Comparison of ENCODE assay signal across 32 cellular contexts in the genomic region with DNA sequence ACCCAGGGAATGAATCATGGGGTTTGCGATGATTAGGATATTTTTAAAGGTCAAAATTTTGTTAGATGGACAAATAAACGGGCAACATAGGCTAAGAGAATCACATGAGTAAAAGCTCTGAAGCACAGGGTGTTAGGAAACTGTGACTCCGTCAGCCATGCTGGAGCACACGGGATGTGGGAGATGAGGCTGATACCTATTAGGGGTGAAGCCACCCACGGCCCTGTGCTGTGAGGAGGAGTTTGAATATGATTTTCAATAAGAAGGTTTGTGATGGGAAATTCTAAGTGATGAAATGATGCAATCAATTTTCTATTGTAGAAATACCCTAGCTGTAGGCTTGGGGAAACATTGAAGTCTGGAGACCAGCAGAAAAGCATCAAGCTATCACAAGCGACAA.
"Had no signal": no experiment of that assay in that cellular context is flagged by ENCODE, and none has a peak within 500 bp of the region (broad histone marks: within the 10 kb centered on the region; RNA-seq: fewer than 3 reads in every experiment).

No MANE protein-coding gene starts in this region.

- H3K27me3 ChIP-seq: adrenal gland, body of pancreas, brain microvascular endothelial cell, breast epithelium had no signal

- H3K4me3 ChIP-seq: adrenal gland, body of pancreas, breast epithelium had no signal

- H3K9me3 ChIP-seq: adrenal gland, body of pancreas, breast epithelium had no signal

- DNase-seq: activated B cell treated with CpG ODN at 0.5 μM for 24 hours; activated CD4-positive, alpha-beta memory T cell treated with anti-CD3 and anti-CD28 coated beads for 36 hours; activated CD4-positive, alpha-beta T cell treated with anti-CD3 and anti-CD28 coated beads for 4 hours; activated CD4-positive, alpha-beta T cell treated with anti-CD3 and anti-CD28 coated beads, Interleukin-2, amount 10 ng/mL, durations not matched to agents 24 days and 14 days; activated CD4-positive, alpha-beta T cell treated with anti-CD3 and anti-CD28 coated beads, Interleukin-2, amount 50 U/mL, for 1 hour; activated CD4-positive, alpha-beta T cell treated with anti-CD3 and anti-CD28 coated beads, Interleukin-2, amount 50 U/mL, for 4 hours; activated CD4-positive, CD25-positive, alpha-beta regulatory T cell treated with anti-CD3 and anti-CD28 coated beads, Interleukin-2, amount 50 U/mL, for 72 hours; activated CD8-positive, alpha-beta memory T cell treated with anti-CD3 and anti-CD28 coated beads, Interleukin-2, amount 50 U/mL, for 4 hours; activated CD8-positive, alpha-beta T cell treated with anti-CD3 and anti-CD28 coated beads for 36 hours; activated effector memory CD4-positive, alpha-beta T cell treated with anti-CD3 and anti-CD28 coated beads, Interleukin-2, amount 50 U/mL, for 16 hours; activated gamma-delta T cell treated with Interleukin-2 at 50 U/mL for 16 hours; activated naive CD4-positive, alpha-beta T cell; activated naive CD4-positive, alpha-beta T cell treated with anti-CD3 and anti-CD28 coated beads for 36 hours; activated naive CD4-positive, alpha-beta T cell treated with anti-CD3 and anti-CD28 coated beads, Interleukin-2, amount 50 U/mL, for 16 hours; activated naive CD8-positive, alpha-beta T cell treated with anti-CD3 and anti-CD28 coated beads for 36 hours; activated T-cell treated with anti-CD3 and anti-CD28 coated beads for 4 hours; activated T-cell treated with anti-CD3 and anti-CD28 coated beads, Interleukin-2, amount 50 U/mL, for 1 hour; activated T-cell treated with anti-CD3 and anti-CD28 coated beads, Interleukin-2, amount 50 U/mL, for 4 hours; activated T-cell treated with anti-CD3 and anti-CD28 coated beads, Interleukin-2, amount 50 U/mL, for 72 hours; adrenal gland; amniotic stem cell; aorta; body of pancreas; brain microvascular endothelial cell; cerebellar nuclear complex; T-helper 1 cell; T-helper 2 cell; T-helper 9 cell had no signal

- H3K4me1 ChIP-seq: adrenal gland, body of pancreas, breast epithelium had no signal

- H3K27ac ChIP-seq: adrenal gland, body of pancreas, brain microvascular endothelial cell, breast epithelium, VCaP had no signal

- H3K36me3 ChIP-seq: adrenal gland, brain microvascular endothelial cell, breast epithelium had no signal

- ATAC-seq: activated CD8-positive, alpha-beta T cell treated with anti-CD3 and anti-CD28 coated beads for 36 hours; activated naive CD4-positive, alpha-beta T cell treated with anti-CD3 and anti-CD28 coated beads, Interleukin-2, amount 50 U/mL, for 72 hours; activated T-cell treated with anti-CD3 and anti-CD28 coated beads, Interleukin-2, amount 50 U/mL, for 4 hours; activated T-cell treated with anti-CD3 and anti-CD28 coated beads, Interleukin-2, amount 50 U/mL, for 72 hours; activated T-helper 17 cell treated with anti-CD3 and anti-CD28 coated beads, Interleukin-2, amount 50 U/mL, for 72 hours; body of pancreas had no signal
